In genomic region chr13:109395014-109395413, GRCh38 we compare ENCODE assay signal across 1 cellular context.
TF ChIP-seq lines count a peak whose summit lies in the region.

No MANE protein-coding gene starts in this region.

TF ChIP-seq in liver, 16 proteins besides CTCF, POLR2A, EP300 and RAD21 (continued from another document):
- TF ChIP-seq REST (IDR thresholded peaks at IDR 0.05) (no peak), FOXA1 (IDR thresholded peaks at IDR 0.05) (no peak), TAF1 (conservative IDR thresholded peaks at IDR 0.05) (no peak), RXRA (IDR thresholded peaks at IDR 0.05) (no peak), ATF3 (IDR thresholded peaks at IDR 0.05) (no peak), SP1 (IDR thresholded peaks at IDR 0.05) (no peak), GABPA (IDR thresholded peaks at IDR 0.05 in 1 of 2, conservative IDR thresholded peaks at IDR 0.05 in 1 of 2) (no peak), NR2F2 (IDR thresholded peaks at IDR 0.05) (no peak), ZBTB33 (IDR thresholded peaks at IDR 0.05) (no peak)
